Comparison of ENCODE assay signal across 1 cellular context in the genomic region with DNA sequence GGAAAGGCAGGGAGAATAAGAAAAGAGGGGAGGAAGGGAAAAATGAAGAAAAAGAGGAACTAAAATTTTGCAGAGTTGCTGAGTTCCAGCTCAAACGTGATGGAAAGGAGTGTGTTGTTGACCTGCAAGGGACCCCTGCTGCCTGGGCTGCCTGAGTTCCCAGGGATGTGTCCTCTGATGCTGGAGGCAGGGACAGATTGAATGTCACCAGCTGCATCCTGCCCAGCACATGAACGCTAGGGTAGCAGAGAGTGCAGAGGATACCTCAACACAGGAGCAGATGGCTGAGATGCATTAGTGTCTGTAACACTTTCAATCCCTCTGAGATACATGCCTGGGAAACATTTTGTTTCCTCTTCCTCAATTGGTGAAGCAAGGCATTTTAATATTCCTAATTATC.
TF ChIP-seq lines count a peak whose summit lies in the region.

No MANE protein-coding gene starts in this region.

TF ChIP-seq in H1, 55 proteins besides CTCF, POLR2A, EP300 and RAD21:
- TF ChIP-seq JUN (IDR thresholded peaks at IDR 0.05; ENCODE audit: low read depth, low read length) = no peak
